In genomic region chr5:55223219-55223987, GRCh38 we compare ENCODE assay signal across 1 cellular context.
TF ChIP-seq lines count a peak whose summit lies in the region.

No MANE protein-coding gene starts in this region.

TF ChIP-seq in K562, 482 proteins besides CTCF, POLR2A, EP300 and RAD21:
- TF ChIP-seq E2F6 (IDR thresholded peaks at IDR 0.05; ENCODE audit: borderline replicate concordance in 1 of 2, extremely low read depth in 1 of 2, insufficient read depth in 1 of 2, insufficient read length in 1 of 2, low read depth in 1 of 2, low read length in 1 of 2, poor library complexity in 1 of 2, severe bottlenecking in 1 of 2) (peak in 1 of 2 experiments; percentile 54), U2AF2 (optimal IDR thresholded peaks at IDR 0.05; ENCODE audit: low read depth, low read length) (no peak), ZBTB33 (CRISPR knock-in tag; IDR thresholded peaks at IDR 0.05) (0 out of 2 replicates have a peak, but pooled peaks have one; percentile 10)
